Comparison of ENCODE assay signal across 1 cellular context in the genomic region with DNA sequence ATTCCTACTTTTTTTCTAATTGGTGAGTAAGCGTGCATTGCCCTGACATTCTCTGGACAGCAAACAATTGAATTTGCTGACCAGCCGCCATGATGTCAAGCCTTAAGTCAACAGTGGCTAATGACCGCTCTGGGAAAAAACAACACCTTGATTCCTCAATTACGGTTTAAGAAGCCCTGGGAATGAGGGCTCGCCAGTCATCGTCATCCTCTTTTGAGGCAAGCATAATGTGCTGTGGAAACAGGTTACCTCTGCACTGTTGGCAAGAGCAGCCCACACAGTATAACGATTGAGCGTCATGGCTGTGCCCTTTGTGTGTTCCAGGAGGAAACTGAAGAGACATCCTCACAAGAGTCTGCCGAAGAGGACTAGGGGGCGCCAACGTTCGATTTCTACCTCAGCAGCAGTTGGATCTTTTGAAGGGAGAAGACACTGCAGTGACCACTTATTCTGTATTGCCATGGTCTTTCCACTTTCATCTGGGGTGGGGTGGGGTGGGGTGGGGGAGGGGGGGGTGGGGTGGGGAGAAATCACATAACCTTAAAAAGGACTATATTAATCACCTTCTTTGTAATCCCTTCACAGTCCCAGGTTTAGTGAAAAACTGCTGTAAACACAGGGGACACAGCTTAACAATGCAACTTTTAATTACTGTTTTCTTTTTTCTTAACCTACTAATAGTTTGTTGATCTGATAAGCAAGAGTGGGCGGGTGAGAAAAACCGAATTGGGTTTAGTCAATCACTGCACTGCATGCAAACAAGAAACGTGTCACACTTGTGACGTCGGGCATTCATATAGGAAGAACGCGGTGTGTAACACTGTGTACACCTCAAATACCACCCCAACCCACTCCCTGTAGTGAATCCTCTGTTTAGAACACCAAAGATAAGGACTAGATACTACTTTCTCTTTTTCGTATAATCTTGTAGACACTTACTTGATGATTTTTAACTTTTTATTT.
TF ChIP-seq lines count a peak whose summit lies in the region.

No MANE protein-coding gene starts in this region.

TF ChIP-seq in SK-N-SH treated with all-trans-retinoic acid at 6 μM for 48 hours, 23 proteins besides CTCF, POLR2A, EP300 and RAD21 (continued from another document):
- TF ChIP-seq CREB5 (CRISPR knock-in tag; IDR thresholded peaks at IDR 0.05; ENCODE audit: low read depth) (no peak), RARB (CRISPR knock-in tag; IDR thresholded peaks at IDR 0.05) (no peak), ZNF565 (CRISPR knock-in tag; conservative IDR thresholded peaks at IDR 0.05; ENCODE audit: low read depth) (no peak)
